In genomic region chr5:37774912-37775483, GRCh38 we compare ENCODE assay signal across 8 cellular contexts.
A peak's percentile ranks its signal among the peaks of the same experiment; 100 is the strongest.
DNase-seq lines count a peak whose midpoint lies in the region; ATAC-seq and TF ChIP-seq lines count a peak whose summit lies in the region.
"Had no signal": no experiment of that assay in that cellular context is flagged by ENCODE, and none has a peak within 500 bp of the region (broad histone marks: within the 10 kb centered on the region; RNA-seq: fewer than 3 reads in every experiment).

No MANE protein-coding gene starts in this region.

- no peaks in the 10 kb centered on the region for H3K4me1 Mint-ChIP-seq in activated naive CD4-positive, alpha-beta T cell treated with anti-CD3 and anti-CD28 coated beads, Interleukin-2, amount 50 U/mL, for 24 hours
- peaks cover 2% of the 10 kb centered on the region for H3K4me1 Mint-ChIP-seq in mesothelial cell of epicardium
- H3K4me1 Mint-ChIP-seq: central memory CD8-positive, alpha-beta T cell had no signal

- H3K27ac Mint-ChIP-seq in activated naive CD4-positive, alpha-beta T cell treated with anti-CD3 and anti-CD28 coated beads, Interleukin-2, amount 50 U/mL, for 24 hours = peak overlapping the region; percentile 9
- H3K27ac Mint-ChIP-seq in mesothelial cell of epicardium = no peak overlapping the region

- no peak for ATAC-seq in HG03432 (IDR thresholded peaks at IDR 0.05; ENCODE audit: unreplicated experiment)

- TF ChIP-seq CTCF in mesothelial cell of epicardium (IDR thresholded peaks at IDR 0.05; ENCODE audit: unreplicated experiment) = peak; percentile 88

- H3K4me3 Mint-ChIP-seq in activated naive CD4-positive, alpha-beta T cell treated with anti-CD3 and anti-CD28 coated beads, Interleukin-2, amount 50 U/mL, for 24 hours = no peak overlapping the region
- H3K4me3 Mint-ChIP-seq in mesothelial cell of epicardium = no peak overlapping the region
- H3K4me3 Mint-ChIP-seq: central memory CD8-positive, alpha-beta T cell had no signal

- H3K27me3 Mint-ChIP-seq in activated naive CD4-positive, alpha-beta T cell treated with anti-CD3 and anti-CD28 coated beads, Interleukin-2, amount 50 U/mL, for 24 hours = no peaks in the 10 kb centered on the region
- H3K27me3 Mint-ChIP-seq in mesothelial cell of epicardium (ENCODE audit: low read depth) = no peaks in the 10 kb centered on the region

- H3K9me3 Mint-ChIP-seq in activated naive CD4-positive, alpha-beta T cell treated with anti-CD3 and anti-CD28 coated beads, Interleukin-2, amount 50 U/mL, for 24 hours = peaks cover 14% of the 10 kb centered on the region
- H3K9me3 Mint-ChIP-seq in mesothelial cell of epicardium = peaks cover 4% of the 10 kb centered on the region

- DNase-seq in Daoy (ENCODE audit: low read depth) (peak; percentile 15), HT-29 (ENCODE audit: low spot score) (peak; percentile 51), mesothelial cell of epicardium (ENCODE audit: low spot score in 2 of 2, unreplicated experiment in 2 of 2) (no peak), NCI-H510A (lab: John Stamatoyannopoulos, UW) (no peak), HuH-7 (ENCODE audit: low spot score) (no peak)

- peaks cover 2% of the 10 kb centered on the region for H3K36me3 Mint-ChIP-seq in activated naive CD4-positive, alpha-beta T cell treated with anti-CD3 and anti-CD28 coated beads, Interleukin-2, amount 50 U/mL, for 24 hours
- H3K36me3 Mint-ChIP-seq in mesothelial cell of epicardium = peaks cover 3% of the 10 kb centered on the region

Comparison
In these comparisons a context has a peak if more than half of its experiments do, and no peak if none do; other contexts are left out.
1. DNase-seq: peak in Daoy (single experiment) and HT-29 (single experiment); none in mesothelial cell of epicardium (0 of 2), NCI-H510A (single experiment) and HuH-7 (single experiment).